In genomic region chr5:139137703-139138102, GRCh38 we compare ENCODE assay signal across 8 cellular contexts.
A peak's percentile ranks its signal among the peaks of the same experiment; 100 is the strongest.
DNase-seq lines count a peak whose midpoint lies in the region; ATAC-seq and TF ChIP-seq lines count a peak whose summit lies in the region.

No MANE protein-coding gene starts in this region.

- H3K9me3 ChIP-seq in body of pancreas, result no peaks in the 10 kb centered on the region
- H3K9me3 ChIP-seq in CD8-positive, alpha-beta memory T cell (ENCODE audit: low read length), result no peaks in the 10 kb centered on the region
- H3K9me3 ChIP-seq in CD8-positive, alpha-beta T cell (ENCODE audit: low read length), result no peaks in the 10 kb centered on the region

- H3K4me3 Mint-ChIP-seq in CD8-positive, alpha-beta memory T cell, result no peak overlapping the region
- H3K4me3 Mint-ChIP-seq in CD8-positive, alpha-beta T cell, result no peak overlapping the region

- TF ChIP-seq POLR2A in NB4 (IDR thresholded peaks at IDR 0.05; ENCODE audit: extremely low read depth, insufficient read length) (no peak), body of pancreas (IDR thresholded peaks at IDR 0.05) (no peak)

- DNase-seq in EH (ENCODE audit: low read depth) (peak; percentile 31), NB4 (ENCODE audit: low read depth) (peak; percentile 38), body of pancreas (peak; percentile 44 to 66 (median 64)), lung microvascular endothelial cell (ENCODE audit: low read depth in 2 of 2) (peak; percentile 58 to 70)
- no peak for DNase-seq in CD8-positive, alpha-beta memory T cell
- DNase-seq in activated CD8-positive, alpha-beta memory T cell treated with anti-CD3 and anti-CD28 coated beads, Interleukin-2, amount 50 U/mL, for 48 hours, result no peak
- DNase-seq in CD8-positive, alpha-beta T cell, result no peak

- no peaks in the 10 kb centered on the region for H3K9me3 Mint-ChIP-seq in CD8-positive, alpha-beta memory T cell
- H3K9me3 Mint-ChIP-seq in CD8-positive, alpha-beta T cell, result no peaks in the 10 kb centered on the region

- CTCF ChIA-PET in CD8-positive, alpha-beta memory T cell (lab: Charles Lee), result no interaction called here
- CTCF ChIA-PET in CD8-positive, alpha-beta T cell (lab: Charles Lee), result no interaction called here

- H3K27ac Mint-ChIP-seq in CD8-positive, alpha-beta memory T cell, result peak overlapping the region in 1 of 8 donors; percentile 10
- H3K27ac Mint-ChIP-seq in CD8-positive, alpha-beta T cell, result no peak overlapping the region

- H3K27me3 ChIP-seq in body of pancreas, result no peaks in the 10 kb centered on the region
- no peaks in the 10 kb centered on the region for H3K27me3 ChIP-seq in CD8-positive, alpha-beta memory T cell (ENCODE audit: insufficient read depth, low read length, poor library complexity, severe bottlenecking)
- no peaks in the 10 kb centered on the region for H3K27me3 ChIP-seq in CD8-positive, alpha-beta T cell (ENCODE audit: insufficient read depth, low read length)

- POLR2A ChIA-PET in CD8-positive, alpha-beta memory T cell (lab: Charles Lee), result no interaction called here
- POLR2A ChIA-PET in CD8-positive, alpha-beta T cell (lab: Charles Lee), result no interaction called here

- TF ChIP-seq CTCF in NB4 (IDR thresholded peaks at IDR 0.05; ENCODE audit: low read depth, low read length) (peak; percentile 35), body of pancreas (IDR thresholded peaks at IDR 0.05) (peak in 4 of 7 experiments; percentile 43 to 53 (median 45))
- no peak for TF ChIP-seq CTCF in CD8-positive, alpha-beta T cell (IDR thresholded peaks at IDR 0.05)

- 26 to 54% methylated on average over 4 of the region's 4 CpGs for WGBS in body of pancreas, 2 donors

- peak overlapping the region in 3 of 4 donors; percentile 33 to 82 (median 42) for H3K27ac ChIP-seq in body of pancreas
- no peak overlapping the region for H3K27ac ChIP-seq in CD8-positive, alpha-beta memory T cell (ENCODE audit: low read depth, low read length)
- H3K27ac ChIP-seq in CD8-positive, alpha-beta T cell (ENCODE audit: low read depth, low read length), result no peak overlapping the region

- no peaks in the 10 kb centered on the region for H3K27me3 Mint-ChIP-seq in CD8-positive, alpha-beta memory T cell
- no peaks in the 10 kb centered on the region for H3K27me3 Mint-ChIP-seq in CD8-positive, alpha-beta T cell (ENCODE audit: low read depth)

- intact Hi-C loops in body of pancreas (cut with DNase I), result no loop called here
- intact Hi-C loops in CD8-positive, alpha-beta T cell (cut with DNase I, micrococcal nuclease), result no loop called here

- H3K4me1 Mint-ChIP-seq in CD8-positive, alpha-beta memory T cell, result peaks cover 0 to 2% (median 0%) of the 10 kb centered on the region in 3 donors
- peaks cover 5% of the 10 kb centered on the region for H3K4me1 Mint-ChIP-seq in CD8-positive, alpha-beta T cell (ENCODE audit: low read depth)

- H3K4me3 ChIP-seq in NB4 (ENCODE audit: low read depth, low read length), result no peak overlapping the region
- H3K4me3 ChIP-seq in body of pancreas, result no peak overlapping the region
- H3K4me3 ChIP-seq in CD8-positive, alpha-beta memory T cell (ENCODE audit: low read length), result no peak overlapping the region
- no peak overlapping the region for H3K4me3 ChIP-seq in CD8-positive, alpha-beta T cell (ENCODE audit: low read depth, low read length)

- H3K36me3 ChIP-seq in body of pancreas (replicated peaks in 1 of 2; ENCODE audit: insufficient read depth in 1 of 2, low read depth in 2 of 2), result no peaks in the 10 kb centered on the region
- H3K36me3 ChIP-seq in CD8-positive, alpha-beta memory T cell (ENCODE audit: insufficient read depth, low read length), result no peaks in the 10 kb centered on the region
- no peaks in the 10 kb centered on the region for H3K36me3 ChIP-seq in CD8-positive, alpha-beta T cell (ENCODE audit: insufficient read depth, low read length)

- ATAC-seq in body of pancreas, result peak; percentile 34
- ATAC-seq in HG02763 (IDR thresholded peaks at IDR 0.05; ENCODE audit: unreplicated experiment), result no peak
- no peak for ATAC-seq in CD8-positive, alpha-beta T cell

- no peaks in the 10 kb centered on the region for H3K36me3 Mint-ChIP-seq in CD8-positive, alpha-beta memory T cell
- no peaks in the 10 kb centered on the region for H3K36me3 Mint-ChIP-seq in CD8-positive, alpha-beta T cell

- H3K4me1 ChIP-seq in body of pancreas, result peaks cover 67% of the 10 kb centered on the region
- no peaks in the 10 kb centered on the region for H3K4me1 ChIP-seq in CD8-positive, alpha-beta memory T cell (ENCODE audit: insufficient read depth, low read length)
- H3K4me1 ChIP-seq in CD8-positive, alpha-beta T cell (ENCODE audit: insufficient read depth, low read length), result no peaks in the 10 kb centered on the region

Comparison
In these comparisons a context has a peak if more than half of its experiments do, and no peak if none do; other contexts are left out.
1. DNase-seq: peak in EH (single experiment), NB4 (single experiment), body of pancreas (4 of 4) and lung microvascular endothelial cell (2 of 2); none in CD8-positive, alpha-beta memory T cell (0 of 5), activated CD8-positive, alpha-beta memory T cell treated with anti-CD3 and anti-CD28 coated beads, Interleukin-2, amount 50 U/mL, for 48 hours (single experiment) and CD8-positive, alpha-beta T cell (0 of 7).
2. H3K27ac ChIP-seq: peak in body of pancreas (3 of 4); none in CD8-positive, alpha-beta memory T cell (single experiment) and CD8-positive, alpha-beta T cell (single experiment).